ENCODE assay signal across 8 cellular contexts in the genomic region with DNA sequence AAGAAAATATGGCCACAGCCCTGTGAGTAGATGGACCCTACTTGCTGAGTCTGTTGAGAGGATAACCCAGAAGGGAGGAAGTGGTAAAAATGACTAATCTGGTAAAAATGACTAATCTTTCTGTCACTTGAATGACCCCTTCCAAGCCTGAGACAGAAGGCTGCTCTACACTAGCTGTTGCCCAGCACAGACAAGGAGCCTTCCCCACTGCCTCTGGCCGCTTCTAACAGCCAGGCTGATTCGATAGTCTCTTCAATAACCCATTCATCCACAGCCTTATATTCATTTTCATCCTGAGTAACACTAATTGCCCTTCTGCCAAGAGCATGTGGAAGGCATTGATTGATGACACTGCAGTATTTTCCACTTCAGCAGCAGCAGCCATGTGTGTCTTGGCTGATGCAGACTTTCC. TPM values are rescaled to one million over a fixed set of nuclear protein-coding genes. Genes with fewer than 3 reads are reported as not detected.
DNase-seq lines count a peak whose midpoint lies in the region; ATAC-seq and TF ChIP-seq lines count a peak whose summit lies in the region.

No MANE protein-coding gene starts in this region.

- peak; percentile 95 for ATAC-seq in GM19467 (IDR thresholded peaks at IDR 0.05; ENCODE audit: unreplicated experiment)
- peak; percentile 95 for ATAC-seq in HG03442 (IDR thresholded peaks at IDR 0.05; ENCODE audit: unreplicated experiment)
- no peak for ATAC-seq in WTC11
- ATAC-seq in left lobe of liver = no peak

- CTCF ChIA-PET in Calu3 (lab: Charles Lee) (no interaction called here), WTC11 (lab: Charles Lee) (no interaction called here)

- intact Hi-C loops in Calu3 (cut with micrococcal nuclease; ENCODE audit: unreplicated experiment) = no loop called here

- H3K36me3 Mint-ChIP-seq in Calu3 (ENCODE audit: insufficient read depth, unreplicated experiment) = peaks cover 13% of the 10 kb centered on the region
- H3K36me3 Mint-ChIP-seq in WTC11 = peaks cover 3% of the 10 kb centered on the region; the same call in 1 of the 2 replicates
- no peaks in the 10 kb centered on the region for H3K36me3 Mint-ChIP-seq in neural crest cell (ENCODE audit: low read depth)
- H3K36me3 Mint-ChIP-seq in type B pancreatic cell = no peaks in the 10 kb centered on the region

- TF ChIP-seq CTCF in Calu3 (IDR thresholded peaks at IDR 0.05; ENCODE audit: unreplicated experiment) = no peak
- TF ChIP-seq CTCF in WTC11 (IDR thresholded peaks at IDR 0.05) = no peak
- TF ChIP-seq CTCF in neural crest cell (conservative IDR thresholded peaks at IDR 0.05) = no peak
- no peak for TF ChIP-seq CTCF in type B pancreatic cell (conservative IDR thresholded peaks at IDR 0.05)

- DNase-seq in Calu3 = peak; percentile 24
- DNase-seq in WTC11 (ENCODE audit: low spot score) = no peak
- DNase-seq in neural crest cell (ENCODE audit: low read depth, low spot score) = no peak
- no peak for DNase-seq in type B pancreatic cell (ENCODE audit: extremely low spot score, unreplicated experiment)
- DNase-seq in DMS79 treated with DMSO at 0.1 percent for 48 hours (lab: John Stamatoyannopoulos, UW) = no peak
- no peak for DNase-seq in left lobe of liver (ENCODE audit: low spot score)

- H3K27me3 Mint-ChIP-seq in Calu3 (ENCODE audit: unreplicated experiment) (no peaks in the 10 kb centered on the region), WTC11 (ENCODE audit: low read depth) (peaks cover 3% of the 10 kb centered on the region), neural crest cell (ENCODE audit: low read depth) (peaks cover 15% of the 10 kb centered on the region), type B pancreatic cell (peaks cover 34% of the 10 kb centered on the region)

- H3K9me3 Mint-ChIP-seq in Calu3 (ENCODE audit: low read depth, unreplicated experiment) (peaks cover 3% of the 10 kb centered on the region), WTC11 (no peaks in the 10 kb centered on the region), neural crest cell (no peaks in the 10 kb centered on the region), type B pancreatic cell (no peaks in the 10 kb centered on the region)

- H3K4me3 Mint-ChIP-seq in Calu3 (ENCODE audit: low read depth, unreplicated experiment) (no peak overlapping the region), WTC11 (no peak overlapping the region), neural crest cell (no peak overlapping the region), type B pancreatic cell (no peak overlapping the region)

- H3K4me1 Mint-ChIP-seq in Calu3 (ENCODE audit: low read depth, unreplicated experiment) (peaks cover 26% of the 10 kb centered on the region), WTC11 (peaks cover 73% of the 10 kb centered on the region), neural crest cell (peaks cover 10% of the 10 kb centered on the region), type B pancreatic cell (ENCODE audit: unreplicated experiment) (peaks cover 9% of the 10 kb centered on the region)

- BruUV-seq in Calu3 (replicated peaks; lab: Mats Ljungman, UMichigan) = no TSS peak

- H3K27ac Mint-ChIP-seq in Calu3 (ENCODE audit: unreplicated experiment) = peak overlapping the region; percentile 91
- peak overlapping the region; percentile 97 for H3K27ac Mint-ChIP-seq in WTC11
- H3K27ac Mint-ChIP-seq in neural crest cell (ENCODE audit: unreplicated experiment) = peak overlapping the region; percentile 65
- no peak overlapping the region for H3K27ac Mint-ChIP-seq in type B pancreatic cell

- POLR2A ChIA-PET in WTC11 (lab: Charles Lee) = no interaction called here

TF ChIP-seq in WTC11, 78 proteins besides CTCF, POLR2A, EP300 and RAD21 (continues in another document):
- TF ChIP-seq TP53 (CRISPR knock-in tag; IDR thresholded peaks at IDR 0.05) (no peak), RELA (CRISPR knock-in tag; IDR thresholded peaks at IDR 0.05; ENCODE audit: borderline replicate concordance) (no peak), SMAD3 (CRISPR knock-in tag; IDR thresholded peaks at IDR 0.05; ENCODE audit: borderline replicate concordance) (no peak), FOXJ3 (CRISPR knock-in tag; IDR thresholded peaks at IDR 0.05; ENCODE audit: borderline replicate concordance) (no peak), ZNF425 (CRISPR knock-in tag; conservative IDR thresholded peaks at IDR 0.05) (no peak), SMAD4 (CRISPR knock-in tag; IDR thresholded peaks at IDR 0.05) (no peak)
- TF ChIP-seq, protein P1, sequence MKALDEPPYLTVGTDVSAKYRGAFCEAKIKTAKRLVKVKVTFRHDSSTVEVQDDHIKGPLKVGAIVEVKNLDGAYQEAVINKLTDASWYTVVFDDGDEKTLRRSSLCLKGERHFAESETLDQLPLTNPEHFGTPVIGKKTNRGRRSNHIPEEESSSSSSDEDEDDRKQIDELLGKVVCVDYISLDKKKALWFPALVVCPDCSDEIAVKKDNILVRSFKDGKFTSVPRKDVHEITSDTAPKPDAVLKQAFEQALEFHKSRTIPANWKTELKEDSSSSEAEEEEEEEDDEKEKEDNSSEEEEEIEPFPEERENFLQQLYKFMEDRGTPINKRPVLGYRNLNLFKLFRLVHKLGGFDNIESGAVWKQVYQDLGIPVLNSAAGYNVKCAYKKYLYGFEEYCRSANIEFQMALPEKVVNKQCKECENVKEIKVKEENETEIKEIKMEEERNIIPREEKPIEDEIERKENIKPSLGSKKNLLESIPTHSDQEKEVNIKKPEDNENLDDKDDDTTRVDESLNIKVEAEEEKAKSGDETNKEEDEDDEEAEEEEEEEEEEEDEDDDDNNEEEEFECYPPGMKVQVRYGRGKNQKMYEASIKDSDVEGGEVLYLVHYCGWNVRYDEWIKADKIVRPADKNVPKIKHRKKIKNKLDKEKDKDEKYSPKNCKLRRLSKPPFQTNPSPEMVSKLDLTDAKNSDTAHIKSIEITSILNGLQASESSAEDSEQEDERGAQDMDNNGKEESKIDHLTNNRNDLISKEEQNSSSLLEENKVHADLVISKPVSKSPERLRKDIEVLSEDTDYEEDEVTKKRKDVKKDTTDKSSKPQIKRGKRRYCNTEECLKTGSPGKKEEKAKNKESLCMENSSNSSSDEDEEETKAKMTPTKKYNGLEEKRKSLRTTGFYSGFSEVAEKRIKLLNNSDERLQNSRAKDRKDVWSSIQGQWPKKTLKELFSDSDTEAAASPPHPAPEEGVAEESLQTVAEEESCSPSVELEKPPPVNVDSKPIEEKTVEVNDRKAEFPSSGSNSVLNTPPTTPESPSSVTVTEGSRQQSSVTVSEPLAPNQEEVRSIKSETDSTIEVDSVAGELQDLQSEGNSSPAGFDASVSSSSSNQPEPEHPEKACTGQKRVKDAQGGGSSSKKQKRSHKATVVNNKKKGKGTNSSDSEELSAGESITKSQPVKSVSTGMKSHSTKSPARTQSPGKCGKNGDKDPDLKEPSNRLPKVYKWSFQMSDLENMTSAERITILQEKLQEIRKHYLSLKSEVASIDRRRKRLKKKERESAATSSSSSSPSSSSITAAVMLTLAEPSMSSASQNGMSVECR (CRISPR knock-in tag; IDR thresholded peaks at IDR 0.05; ENCODE audit: borderline replicate concordance) = no peak
- TF ChIP-seq, protein P2, sequence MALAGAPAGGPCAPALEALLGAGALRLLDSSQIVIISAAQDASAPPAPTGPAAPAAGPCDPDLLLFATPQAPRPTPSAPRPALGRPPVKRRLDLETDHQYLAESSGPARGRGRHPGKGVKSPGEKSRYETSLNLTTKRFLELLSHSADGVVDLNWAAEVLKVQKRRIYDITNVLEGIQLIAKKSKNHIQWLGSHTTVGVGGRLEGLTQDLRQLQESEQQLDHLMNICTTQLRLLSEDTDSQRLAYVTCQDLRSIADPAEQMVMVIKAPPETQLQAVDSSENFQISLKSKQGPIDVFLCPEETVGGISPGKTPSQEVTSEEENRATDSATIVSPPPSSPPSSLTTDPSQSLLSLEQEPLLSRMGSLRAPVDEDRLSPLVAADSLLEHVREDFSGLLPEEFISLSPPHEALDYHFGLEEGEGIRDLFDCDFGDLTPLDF (CRISPR knock-in tag; IDR thresholded peaks at IDR 0.05) = no peak
- TF ChIP-seq, protein P3, sequence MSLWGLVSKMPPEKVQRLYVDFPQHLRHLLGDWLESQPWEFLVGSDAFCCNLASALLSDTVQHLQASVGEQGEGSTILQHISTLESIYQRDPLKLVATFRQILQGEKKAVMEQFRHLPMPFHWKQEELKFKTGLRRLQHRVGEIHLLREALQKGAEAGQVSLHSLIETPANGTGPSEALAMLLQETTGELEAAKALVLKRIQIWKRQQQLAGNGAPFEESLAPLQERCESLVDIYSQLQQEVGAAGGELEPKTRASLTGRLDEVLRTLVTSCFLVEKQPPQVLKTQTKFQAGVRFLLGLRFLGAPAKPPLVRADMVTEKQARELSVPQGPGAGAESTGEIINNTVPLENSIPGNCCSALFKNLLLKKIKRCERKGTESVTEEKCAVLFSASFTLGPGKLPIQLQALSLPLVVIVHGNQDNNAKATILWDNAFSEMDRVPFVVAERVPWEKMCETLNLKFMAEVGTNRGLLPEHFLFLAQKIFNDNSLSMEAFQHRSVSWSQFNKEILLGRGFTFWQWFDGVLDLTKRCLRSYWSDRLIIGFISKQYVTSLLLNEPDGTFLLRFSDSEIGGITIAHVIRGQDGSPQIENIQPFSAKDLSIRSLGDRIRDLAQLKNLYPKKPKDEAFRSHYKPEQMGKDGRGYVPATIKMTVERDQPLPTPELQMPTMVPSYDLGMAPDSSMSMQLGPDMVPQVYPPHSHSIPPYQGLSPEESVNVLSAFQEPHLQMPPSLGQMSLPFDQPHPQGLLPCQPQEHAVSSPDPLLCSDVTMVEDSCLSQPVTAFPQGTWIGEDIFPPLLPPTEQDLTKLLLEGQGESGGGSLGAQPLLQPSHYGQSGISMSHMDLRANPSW (CRISPR knock-in tag; conservative IDR thresholded peaks at IDR 0.05; ENCODE audit: low read depth) = no peak

RNA-seq across cellular contexts. Expression of gene MAGEB17, which starts 18.4 kb away (rescaled TPM):
- total RNA-seq in Calu3 (2022) (not detected in 2 replicates), WTC11 (2021) (0.27 to 0.63 TPM (median 0.41 TPM) in 3 replicates), neural crest cell (0.30 TPM in 1 of 2 replicates, not detected in the other), type B pancreatic cell (ENCODE audit: low replicate concordance) (0.26 TPM in 1 of 2 replicates, not detected in the other), left lobe of liver (not detected)

Comparison
In these comparisons a context has a peak if more than half of its experiments do, and no peak if none do; other contexts are left out.
1. ATAC-seq: peak in GM19467 (single experiment) and HG03442 (single experiment); none in WTC11 (single experiment) and left lobe of liver (single experiment).